ENCODE assay signal across 26 cellular contexts in the genomic region with DNA sequence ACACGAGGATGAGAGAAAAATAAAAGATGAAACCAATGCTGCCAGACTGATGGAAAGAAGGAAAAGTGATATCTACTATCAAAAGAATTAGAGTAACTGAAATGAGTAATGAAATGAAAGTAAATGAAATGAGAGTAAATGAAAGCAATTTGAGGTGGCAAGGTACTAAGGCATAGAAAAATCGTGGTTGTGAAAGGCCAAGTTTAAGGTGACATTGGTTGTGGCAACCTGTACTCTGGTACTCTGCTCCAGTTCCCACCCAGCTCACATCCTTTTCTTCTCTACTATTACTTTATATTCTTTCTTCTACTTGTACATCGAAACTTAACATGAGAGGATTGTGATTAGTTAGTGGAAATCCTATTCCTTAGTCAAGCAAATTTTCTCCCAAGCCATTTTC.
"Had no signal": no experiment of that assay in that cellular context is flagged by ENCODE, and none has a peak within 500 bp of the region (broad histone marks: within the 10 kb centered on the region; RNA-seq: fewer than 3 reads in every experiment).

No MANE protein-coding gene starts in this region.

- H3K27ac Mint-ChIP-seq: mesothelial cell of epicardium; natural killer cell treated with Interleukin-12 subunit alpha and Interleukin-12 subunit beta and Interleukin-15 and Interleukin-18, amount 100 ng/mL, for 72 hours; stimulated activated memory B cell treated with anti-CD40 and anti-IgM and Interleukin-4, amounts not matched to agents 10 μg/mL and 1 μg/mL and 100 μg/mL, for 72 hours had no signal

- H3K27ac ChIP-seq: dorsolateral prefrontal cortex, epithelial cell of prostate, foreskin keratinocyte, gastroesophageal sphincter, heart left ventricle, hepatocyte, prostate gland, right atrium auricular region, sigmoid colon, stomach, thyroid gland, vagina had no signal

- H3K36me3 ChIP-seq: prostate gland, sigmoid colon, thyroid gland had no signal

- ATAC-seq: esophagus mucosa; foreskin keratinocyte; gastroesophageal sphincter; heart left ventricle; left lobe of liver; mucosa of descending colon; natural killer cell treated with Interleukin-12 subunit alpha and Interleukin-12 subunit beta and Interleukin-15 and Interleukin-18, amount 100 ng/mL, for 72 hours; stimulated activated memory B cell treated with anti-CD40 and anti-IgM and Interleukin-4, amounts not matched to agents 10 μg/mL and 1 μg/mL and 100 μg/mL, for 72 hours had no signal

- H3K4me3 Mint-ChIP-seq: mesothelial cell of epicardium; natural killer cell treated with Interleukin-12 subunit alpha and Interleukin-12 subunit beta and Interleukin-15 and Interleukin-18, amount 100 ng/mL, for 72 hours; neural crest cell; stimulated activated memory B cell treated with anti-CD40 and anti-IgM and Interleukin-4, amounts not matched to agents 10 μg/mL and 1 μg/mL and 100 μg/mL, for 72 hours had no signal

- H3K9me3 ChIP-seq: prostate gland, thyroid gland had no signal

- DNase-seq: dorsolateral prefrontal cortex; effector CD4-positive, alpha-beta T cell; foreskin keratinocyte; heart left ventricle; mesenchymal stem cell; mucosa of descending colon; naive B cell; sigmoid colon; stimulated activated CD4-positive, alpha-beta T cell treated with anti-CD3 and anti-CD28 coated beads, Interleukin-2, amount 100 ng/mL, for 24 hours; stimulated activated CD4-positive, alpha-beta T cell treated with anti-CD3 and anti-CD28 coated beads, Interleukin-4, amount 100 ng/mL, for 24 hours; stomach; thyroid gland; trophoblast cell had no signal

- H3K4me3 ChIP-seq: dorsolateral prefrontal cortex, gastroesophageal sphincter, heart left ventricle, hepatocyte, lung, mucosa of descending colon, prostate gland, right atrium auricular region, sigmoid colon, stomach, thyroid gland, vagina had no signal

- H3K4me1 ChIP-seq: foreskin keratinocyte, prostate gland, right atrium auricular region, thyroid gland had no signal

- H3K27me3 ChIP-seq: dorsolateral prefrontal cortex, foreskin keratinocyte, gastroesophageal sphincter, heart left ventricle, hepatocyte, right atrium auricular region, sigmoid colon, stomach, thyroid gland, vagina had no signal

- H3K27me3 Mint-ChIP-seq: naive B cell; natural killer cell treated with Interleukin-12 subunit alpha and Interleukin-12 subunit beta and Interleukin-15 and Interleukin-18, amount 100 ng/mL, for 72 hours; stimulated activated memory B cell treated with anti-CD40 and anti-IgM and Interleukin-4, amounts not matched to agents 10 μg/mL and 1 μg/mL and 100 μg/mL, for 72 hours had no signal
